Comparison of ENCODE assay signal across 8 cellular contexts in genomic region chr2:223943561-223944008, GRCh38.
DNase-seq lines count a peak whose midpoint lies in the region; ATAC-seq and TF ChIP-seq lines count a peak whose summit lies in the region.

No MANE protein-coding gene starts in this region.

- ATAC-seq in SK-N-SH treated with all-trans-retinoic acid at 6 μM for 48 hours (peak; percentile 35), HG03108 (IDR thresholded peaks at IDR 0.05; ENCODE audit: unreplicated experiment) (no peak)

- DNase-seq in T-helper 1 cell (no peak), fibroblast of gingiva (ENCODE audit: low read depth) (peak; percentile 36), NCI-H510A treated with DMSO at 0.1 percent for 48 hours (lab: John Stamatoyannopoulos, UW) (no peak), SKM-1 (lab: John Stamatoyannopoulos, UW; ENCODE audit: unreplicated experiment) (no peak)

- no peak for TF ChIP-seq CTCF in parathyroid adenoma (IDR thresholded peaks at IDR 0.05)

- H3K4me3 ChIP-seq in parathyroid adenoma (ENCODE audit: low read depth, low read length) = peak overlapping the region; percentile 86

- H3K27ac Mint-ChIP-seq in T-helper 1 cell treated with Interleukin-12 subunit alpha and Interleukin-12 subunit beta and Interleukin-4 antibody, amounts not matched to agents 30 μg/mL and 1 μg/mL, for 36 hours = peak overlapping the region; percentile 89

- H3K9me3 ChIP-seq in parathyroid adenoma (ENCODE audit: control insufficient read depth, low read length) = no peaks in the 10 kb centered on the region

- peaks cover 12% of the 10 kb centered on the region for H3K9me3 Mint-ChIP-seq in T-helper 1 cell treated with Interleukin-12 subunit alpha and Interleukin-12 subunit beta and Interleukin-4 antibody, amounts not matched to agents 30 μg/mL and 1 μg/mL, for 36 hours

- H3K4me1 Mint-ChIP-seq in T-helper 1 cell treated with Interleukin-12 subunit alpha and Interleukin-12 subunit beta and Interleukin-4 antibody, amounts not matched to agents 30 μg/mL and 1 μg/mL, for 36 hours (ENCODE audit: low read depth) = peaks cover 49% of the 10 kb centered on the region

- peaks cover 54% of the 10 kb centered on the region for H3K79me2 ChIP-seq in parathyroid adenoma

- no peaks in the 10 kb centered on the region for H3K36me3 ChIP-seq in parathyroid adenoma (ENCODE audit: control insufficient read depth, insufficient read depth, low read length)

- H3K27me3 Mint-ChIP-seq in T-helper 1 cell treated with Interleukin-12 subunit alpha and Interleukin-12 subunit beta and Interleukin-4 antibody, amounts not matched to agents 30 μg/mL and 1 μg/mL, for 36 hours (ENCODE audit: low read depth) = no peaks in the 10 kb centered on the region

- H3K36me3 Mint-ChIP-seq in T-helper 1 cell treated with Interleukin-12 subunit alpha and Interleukin-12 subunit beta and Interleukin-4 antibody, amounts not matched to agents 30 μg/mL and 1 μg/mL, for 36 hours (ENCODE audit: low read depth) = peaks cover 23% of the 10 kb centered on the region

- H3K9ac ChIP-seq in parathyroid adenoma = no peak overlapping the region

- H2AFZ ChIP-seq in parathyroid adenoma = peak overlapping the region; percentile 96

- peak overlapping the region; percentile 81 for H3K27ac ChIP-seq in parathyroid adenoma

- peak overlapping the region; percentile 95 for H3K4me2 ChIP-seq in parathyroid adenoma (ENCODE audit: low read length)

- H3K4me1 ChIP-seq in parathyroid adenoma = peaks cover 10% of the 10 kb centered on the region

- no peaks in the 10 kb centered on the region for H3K27me3 ChIP-seq in parathyroid adenoma (ENCODE audit: control insufficient read depth, insufficient read depth, low read length)

- H3K4me3 Mint-ChIP-seq in T-helper 1 cell treated with Interleukin-12 subunit alpha and Interleukin-12 subunit beta and Interleukin-4 antibody, amounts not matched to agents 30 μg/mL and 1 μg/mL, for 36 hours = peak overlapping the region; percentile 92

TF ChIP-seq in SK-N-SH treated with all-trans-retinoic acid at 6 μM for 48 hours, 23 proteins besides CTCF, POLR2A, EP300 and RAD21:
- TF ChIP-seq PPARA (CRISPR knock-in tag; IDR thresholded peaks at IDR 0.05; ENCODE audit: borderline replicate concordance) = no peak
- TF ChIP-seq CSRNP3 (CRISPR knock-in tag; IDR thresholded peaks at IDR 0.05) = no peak
- TF ChIP-seq ZNF70 (CRISPR knock-in tag; IDR thresholded peaks at IDR 0.05) = no peak
- TF ChIP-seq TCF4 (CRISPR knock-in tag; IDR thresholded peaks at IDR 0.05; ENCODE audit: borderline replicate concordance) = no peak
- TF ChIP-seq CREB5 (CRISPR knock-in tag; IDR thresholded peaks at IDR 0.05; ENCODE audit: low read depth) = no peak
- no peak for TF ChIP-seq GLIS3 (CRISPR knock-in tag; IDR thresholded peaks at IDR 0.05)
- no peak for TF ChIP-seq ZC3H10 (CRISPR knock-in tag; IDR thresholded peaks at IDR 0.05)
- TF ChIP-seq CSDC2 (CRISPR knock-in tag; IDR thresholded peaks at IDR 0.05) = no peak
- no peak for TF ChIP-seq TOX (CRISPR knock-in tag; IDR thresholded peaks at IDR 0.05; ENCODE audit: borderline replicate concordance)
- TF ChIP-seq OSR1 (CRISPR knock-in tag; IDR thresholded peaks at IDR 0.05) = no peak
- no peak for TF ChIP-seq ZNF565 (CRISPR knock-in tag; conservative IDR thresholded peaks at IDR 0.05; ENCODE audit: low read depth)
- TF ChIP-seq ZFP3 (CRISPR knock-in tag; IDR thresholded peaks at IDR 0.05) = no peak
- no peak for TF ChIP-seq BACH2 (CRISPR knock-in tag; IDR thresholded peaks at IDR 0.05; ENCODE audit: borderline replicate concordance)
TF ChIP-seq in SK-N-SH treated with all-trans-retinoic acid at 6 μM for 48 hours: peak in this region for 0.
